ENCODE assay signal across 27 cellular contexts in genomic region chr3:48347500-48347899, GRCh38. TPM values are rescaled to one million over a fixed set of nuclear protein-coding genes. Genes with fewer than 3 reads are reported as not detected.
"Had no signal": no experiment of that assay in that cellular context is flagged by ENCODE, and none has a peak within 500 bp of the region (broad histone marks: within the 10 kb centered on the region; RNA-seq: fewer than 3 reads in every experiment).

No MANE protein-coding gene starts in this region.

- ATAC-seq: activated CD8-positive, alpha-beta T cell treated with anti-CD3 and anti-CD28 coated beads for 36 hours; activated T-cell treated with anti-CD3 and anti-CD28 coated beads, Interleukin-2, amount 50 U/mL, for 72 hours; PC-3 had no signal

- H3K36me3 ChIP-seq: adrenal gland, breast epithelium had no signal

- FAIRE-seq: RCC 7860 had no signal

- H3K27ac ChIP-seq: adrenal gland, breast epithelium, VCaP had no signal

- DNase-seq: activated CD4-positive, alpha-beta T cell treated with anti-CD3 and anti-CD28 coated beads, Interleukin-2, amount 50 U/mL, for 1 hour; activated CD4-positive, CD25-positive, alpha-beta regulatory T cell; activated CD8-positive, alpha-beta memory T cell treated with anti-CD3 and anti-CD28 coated beads, Interleukin-2, amount 50 U/mL, for 4 hours; activated CD8-positive, alpha-beta T cell treated with anti-CD3 and anti-CD28 coated beads for 36 hours; activated naive CD4-positive, alpha-beta T cell treated with anti-CD3 and anti-CD28 coated beads, Interleukin-2, amount 50 U/mL, for 16 hours; activated naive CD8-positive, alpha-beta T cell treated with anti-CD3 and anti-CD28 coated beads, Interleukin-2, amount 10 ng/mL, durations not matched to agents 7 days and 5 days; activated T-cell treated with anti-CD3 and anti-CD28 coated beads, Interleukin-2, amount 50 U/mL, for 72 hours; anterior cingulate cortex; caudate nucleus; MM.1S; NCI-H1105; NCI-H1436; NCI-H1694 treated with DMSO at 0.1 percent for 48 hours; NCI-H2029 treated with DMSO at 0.1 percent for 48 hours; NCI-H345; NCI-H510A; NCI-H69; PC-3; SHP77 treated with DMSO at 0.1 percent for 48 hours; T-helper 1 cell had no signal

- H3K4me1 ChIP-seq: adrenal gland had no signal

- H3K4me3 ChIP-seq: adrenal gland, breast epithelium had no signal

- H3K9me3 ChIP-seq: adrenal gland, breast epithelium had no signal

- H3K27me3 ChIP-seq: adrenal gland, breast epithelium had no signal

RNA-seq across cellular contexts. Expression of gene SPINK8, which starts 14.0 kb away (rescaled TPM):
- total RNA-seq: activated CD8-positive, alpha-beta T cell treated with anti-CD3 and anti-CD28 coated beads for 36 hours; activated naive CD8-positive, alpha-beta T cell treated with anti-CD3 and anti-CD28 coated beads, Interleukin-2, amount 10 ng/mL, durations not matched to agents 7 days and 5 days; activated T-cell treated with anti-CD3 and anti-CD28 coated beads, Interleukin-2, amount 50 U/mL, for 72 hours; adrenal gland; breast epithelium; cerebellum; PC-3; SK-MEL-5; T-helper 2 cell treated with Interferon-gamma antibody and Interleukin-4, amounts not matched to agents 100 ng/mL and 5 ng/mL, for 36 hours had no signal
- polyA plus RNA-seq: adrenal gland had no signal

RNA-seq across cellular contexts. Expression of gene FBXW12, which starts 24.5 kb away (rescaled TPM):
- total RNA-seq: activated CD8-positive, alpha-beta T cell treated with anti-CD3 and anti-CD28 coated beads for 36 hours; activated naive CD8-positive, alpha-beta T cell treated with anti-CD3 and anti-CD28 coated beads, Interleukin-2, amount 10 ng/mL, durations not matched to agents 7 days and 5 days; activated T-cell treated with anti-CD3 and anti-CD28 coated beads, Interleukin-2, amount 50 U/mL, for 72 hours; adrenal gland; PC-3; SK-MEL-5; T-helper 2 cell treated with Interferon-gamma antibody and Interleukin-4, amounts not matched to agents 100 ng/mL and 5 ng/mL, for 36 hours had no signal
